9 cellular contexts compared by ENCODE assay signal in genomic region chr4:1767058-1767769, GRCh38. TPM values are rescaled to one million over a fixed set of nuclear protein-coding genes. Genes with fewer than 3 reads are reported as not detected.
DNase-seq lines count a peak whose midpoint lies in the region; ATAC-seq, FAIRE-seq and TF ChIP-seq lines count a peak whose summit lies in the region.
"Had no signal": no experiment of that assay in that cellular context is flagged by ENCODE, and none has a peak within 500 bp of the region (broad histone marks: within the 10 kb centered on the region; RNA-seq: fewer than 3 reads in every experiment).

No MANE protein-coding gene starts in this region.

- no peak for TF ChIP-seq POLR2A in K562 (conservative IDR thresholded peaks at IDR 0.05)

- no peak for TF ChIP-seq RAD21 in K562 (CRISPR knock-in tag; conservative IDR thresholded peaks at IDR 0.05 in 1 of 2, IDR thresholded peaks at IDR 0.05 in 1 of 2)

- peak; percentile 46 for DNase-seq in activated T-cell treated with anti-CD3 and anti-CD28 coated beads, Interleukin-2, amount 50 U/mL, for 24 hours
- DNase-seq in activated T-cell treated with anti-CD3 and anti-CD28 coated beads for 4 hours: no peak
- peak; percentile 56 to 84 (median 79) for DNase-seq in K562 (ENCODE audit: extremely low read depth in 1 of 4, low spot score in 3 of 4)
- DNase-seq in left lung: no peak
- peak; percentile 36 for DNase-seq in urothelium cell line (ENCODE audit: low spot score)
- DNase-seq in activated CD4-positive, alpha-beta T cell treated with anti-CD3 and anti-CD28 coated beads for 48 hours: no peak
- no peak for DNase-seq in cerebellum (ENCODE audit: low spot score)
- DNase-seq in ecto neural progenitor cell (ENCODE audit: low spot score): no peak

- H3K27me3 Mint-ChIP-seq in activated T-cell treated with anti-CD3 and anti-CD28 coated beads, Interleukin-2, amount 50 U/mL, for 24 hours: peaks cover 33% of the 10 kb centered on the region

- ATAC-seq in K562: peak; percentile 23
- peak; percentile 15 for ATAC-seq in left lung

- H3K4me3 ChIP-seq in K562 (peak overlapping the region; percentile 37), left lung (peak overlapping the region; percentile 22 to 26)

- peak overlapping the region in 1 of 2 experiments; percentile 64; a peak in 1 of 4 replicates for H3K9ac ChIP-seq in K562 (ENCODE audit: insufficient read depth in 1 of 2, low read depth in 2 of 2, low read length in 2 of 2)

- H3K27me3 ChIP-seq in K562 (ENCODE audit: control insufficient read depth in 2 of 2, insufficient read depth in 2 of 2, low read length in 2 of 2) (no peaks in the 10 kb centered on the region), left lung (peaks cover 7 to 98% of the 10 kb centered on the region in 2 donors)

- H3K27ac Mint-ChIP-seq in activated T-cell treated with anti-CD3 and anti-CD28 coated beads, Interleukin-2, amount 50 U/mL, for 24 hours: no peak overlapping the region

- H3K79me2 ChIP-seq in K562 (ENCODE audit: control insufficient read depth, insufficient read depth, low read length): no peaks in the 10 kb centered on the region

- CTCF ChIA-PET in K562 (lab: Yijun Ruan, JAX; ENCODE audit: low intra/inter-chr PET ratio): interaction anchor here (0.7 kb wide), 1 partner anchor 132 kb away, joined by 3 read pairs; no protein-coding TSS in a partner anchor

- 0 out of 2 replicates have a peak, but pooled peaks cover 3% of the 10 kb centered on the region for H4K20me1 ChIP-seq in K562 (replicated peaks; ENCODE audit: control insufficient read depth, insufficient read depth, low read length)

- WGBS in K562 (ENCODE audit: insufficient coverage, low coverage, missing lambda C conversion rate): 0% methylated on average over 6 of the region's 84 CpGs

- in situ Hi-C loops in K562 (cut with MboI): no loop called here

- H3K9me3 ChIP-seq in K562 (replicated peaks; ENCODE audit: control insufficient read depth, insufficient read depth, low read depth, low read length) (no peaks in the 10 kb centered on the region), left lung (no peaks in the 10 kb centered on the region)
- H3K9me3 ChIP-seq: neutrophil had no signal

- no peak for FAIRE-seq in K562 (lab: Jason Lieb, UNC)
- peak; percentile 67 for FAIRE-seq in urothelium cell line (lab: Jason Lieb, UNC)

- POLR2A ChIA-PET in K562 (lab: Yijun Ruan, JAX): interaction anchor here (0.6 to 1.2 kb wide), 3 partner anchors 9 to 617 kb away, joined by 3 to 5 read pairs (median 4); partner anchors contain the start of gene FGFR3

- H3K27ac ChIP-seq in K562 (ENCODE audit: extremely low read depth, low read depth, low read length): no peak overlapping the region
- H3K27ac ChIP-seq in left lung: peak overlapping the region in 1 of 2 donors; percentile 57
- H3K27ac ChIP-seq: neutrophil had no signal

- H3K4me1 ChIP-seq in K562 (replicated peaks in 1 of 2; ENCODE audit: control insufficient read depth in 2 of 2, insufficient read depth in 2 of 2, low read length in 2 of 2) (peaks cover 2 to 87% of the 10 kb centered on the region in 2 experiments; a peak in 3 of 5 replicates), left lung (peaks cover 11 to 38% of the 10 kb centered on the region in 2 donors)

- H3K9me3 Mint-ChIP-seq in activated T-cell treated with anti-CD3 and anti-CD28 coated beads, Interleukin-2, amount 50 U/mL, for 24 hours: no peaks in the 10 kb centered on the region

- H3K36me3 ChIP-seq in K562 (ENCODE audit: control insufficient read depth, insufficient read depth, low read length) (no peaks in the 10 kb centered on the region), left lung (no peaks in the 10 kb centered on the region)
- H3K36me3 ChIP-seq: neutrophil had no signal

- H2AFZ ChIP-seq in K562 (ENCODE audit: low read depth, low read length): no peak overlapping the region

- H3K4me2 ChIP-seq in K562 (ENCODE audit: insufficient read depth, low read length): peak overlapping the region; percentile 37; the same call in 1 of the 2 replicates

- no peak overlapping the region for H3K4me3 Mint-ChIP-seq in activated T-cell treated with anti-CD3 and anti-CD28 coated beads, Interleukin-2, amount 50 U/mL, for 24 hours

- no peaks in the 10 kb centered on the region for H3K36me3 Mint-ChIP-seq in activated T-cell treated with anti-CD3 and anti-CD28 coated beads, Interleukin-2, amount 50 U/mL, for 24 hours (ENCODE audit: low read depth)

- H3K4me1 Mint-ChIP-seq in activated T-cell treated with anti-CD3 and anti-CD28 coated beads, Interleukin-2, amount 50 U/mL, for 24 hours (ENCODE audit: low read depth): peaks cover 2% of the 10 kb centered on the region

- intact Hi-C loops in K562 (cut with micrococcal nuclease) (no loop called here), left lung (cut with DNase I) (no loop called here)

- BruUV-seq in K562 (replicated peaks; lab: Mats Ljungman, UMichigan): no TSS peak

- no peaks in the 10 kb centered on the region for H3K9me1 ChIP-seq in K562 (ENCODE audit: control insufficient read depth, insufficient read depth, low read length)

- TF ChIP-seq CTCF in K562 (IDR thresholded peaks at IDR 0.05 in 2 of 3, conservative IDR thresholded peaks at IDR 0.05 in 1 of 3; ENCODE audit: insufficient read depth in 2 of 3, low read depth in 1 of 3, low read length in 3 of 3) (no peak), left lung (IDR thresholded peaks at IDR 0.05) (no peak)

- TF ChIP-seq EP300 in K562 (IDR thresholded peaks at IDR 0.05; ENCODE audit: low read length): no peak

RNA-seq across cellular contexts. Expression of gene FGFR3, which starts 25.9 kb away (rescaled TPM):
- total RNA-seq in K562 (2011; cell fraction: chromatin; rRNA removed; ENCODE audit: low replicate concordance): 54.4 and 166 TPM in 2 replicates
- total RNA-seq in K562 (2011; cell fraction: nucleolus; rRNA removed): 200 and 208 TPM in 2 replicates
- total RNA-seq in K562 (2011; cell fraction: nucleoplasm; rRNA removed): 76.8 and 80.7 TPM in 2 replicates
- total RNA-seq in K562 (2014; rRNA removed): 39.9 and 43.8 TPM in 2 replicates
- total RNA-seq in K562 (2014; rRNA removed; fragmentation: Illumina TruSeq; extraction: Trizol): 6.3 and 6.5 TPM in 2 replicates
- 12.7 and 14.1 TPM in 2 replicates for total RNA-seq in K562 (2015; rRNA removed; fragmentation: Illumina TruSeq; extraction: Trizol)
- 47.8 and 60.4 TPM in 2 replicates for total RNA-seq in K562 (2021)
- polyA plus RNA-seq in K562 (2011; rRNA removed): 20.4 and 21.7 TPM in 2 replicates
- 18.7 and 54.2 TPM in 2 replicates for polyA plus RNA-seq in K562 (2011; cell fraction: cytosol; rRNA removed)
- polyA plus RNA-seq in K562 (2011; cell fraction: nucleus; rRNA removed): 176 and 334 TPM in 2 replicates
- polyA plus RNA-seq in K562 (2012): 15.0 and 22.4 TPM in 2 replicates
- polyA plus RNA-seq in K562 (2014; fragmentation: Illumina TruSeq; extraction: Trizol): 8.4 and 22.9 TPM in 2 replicates
- 1 to 10 TPM; 1.2 to 1.7 TPM for polyA plus RNA-seq in K562 (2014; fragmentation: Nextera tagmentation; extraction: Ambion mirVana)
- polyA plus RNA-seq in K562 (2014; rRNA removed): 48.9 and 51.5 TPM in 2 replicates
- 3.9 and 9.3 TPM in 2 replicates for polyA minus RNA-seq in K562 (2011; rRNA and poly(A)+ RNA removed)
- polyA minus RNA-seq in K562 (2011; cell fraction: cytosol; rRNA and poly(A)+ RNA removed): 30.2 and 37.6 TPM in 2 replicates
- 59.1 and 74.0 TPM in 2 replicates for polyA minus RNA-seq in K562 (2011; cell fraction: nucleus; rRNA and poly(A)+ RNA removed)
- total RNA-seq in left lung: 10 to 100 TPM; 10.8 to 13.5 TPM
- total RNA-seq in cerebellum: 6.5 TPM

RNA-seq across cellular contexts. Expression of gene TACC3, which starts 45.9 kb away (rescaled TPM):
- total RNA-seq in K562 (2011; cell fraction: chromatin; rRNA removed; ENCODE audit: low replicate concordance): 114 and 225 TPM in 2 replicates
- 114 and 126 TPM in 2 replicates for total RNA-seq in K562 (2011; cell fraction: nucleolus; rRNA removed)
- total RNA-seq in K562 (2011; cell fraction: nucleoplasm; rRNA removed): 94.5 and 103 TPM in 2 replicates
- total RNA-seq in K562 (2014; rRNA removed) (66.3 and 80.2 TPM in 2 replicates), K562 (2014; rRNA removed; fragmentation: Illumina TruSeq; extraction: Trizol) (47.1 and 49.7 TPM in 2 replicates), K562 (2015; rRNA removed; fragmentation: Illumina TruSeq; extraction: Trizol) (52.1 and 55.6 TPM in 2 replicates), K562 (2021) (112 and 122 TPM in 2 replicates), left lung (10 to 100 TPM; 20.3 to 28.1 TPM), cerebellum (8.7 TPM)
- polyA plus RNA-seq in K562 (2011; rRNA removed) (50.3 and 50.8 TPM in 2 replicates), K562 (2014; fragmentation: Illumina TruSeq; extraction: Trizol) (95.2 and 122 TPM in 2 replicates), K562 (2014; fragmentation: Nextera tagmentation; extraction: Ambion mirVana) (1 to 10 TPM; 1.9 to 2.8 TPM), K562 (2014; rRNA removed) (90.1 and 102 TPM in 2 replicates)
- polyA plus RNA-seq in K562 (2011; cell fraction: cytosol; rRNA removed): 45.2 and 61.0 TPM in 2 replicates
- polyA plus RNA-seq in K562 (2011; cell fraction: nucleus; rRNA removed): 150 and 212 TPM in 2 replicates
- 93.9 and 100.0 TPM in 2 replicates for polyA plus RNA-seq in K562 (2012)
- 16.5 and 18.3 TPM in 2 replicates for polyA minus RNA-seq in K562 (2011; rRNA and poly(A)+ RNA removed)
- 37.4 and 55.6 TPM in 2 replicates for polyA minus RNA-seq in K562 (2011; cell fraction: cytosol; rRNA and poly(A)+ RNA removed)
- 40.5 and 49.1 TPM in 2 replicates for polyA minus RNA-seq in K562 (2011; cell fraction: nucleus; rRNA and poly(A)+ RNA removed)

RNA-seq across cellular contexts. Expression of gene TMEM129, which starts 46.1 kb away (rescaled TPM):
- total RNA-seq in K562 (2011; cell fraction: chromatin; rRNA removed; ENCODE audit: low replicate concordance): 25.4 and 79.9 TPM in 2 replicates
- 85.2 and 91.1 TPM in 2 replicates for total RNA-seq in K562 (2011; cell fraction: nucleolus; rRNA removed)
- 51.7 and 55.1 TPM in 2 replicates for total RNA-seq in K562 (2011; cell fraction: nucleoplasm; rRNA removed)
- total RNA-seq in K562 (2014; rRNA removed) (34.3 and 44.0 TPM in 2 replicates), K562 (2014; rRNA removed; fragmentation: Illumina TruSeq; extraction: Trizol) (5.8 and 7.8 TPM in 2 replicates), K562 (2015; rRNA removed; fragmentation: Illumina TruSeq; extraction: Trizol) (18.4 and 20.4 TPM in 2 replicates), K562 (2021) (40.0 and 40.3 TPM in 2 replicates), left lung (10 to 100 TPM; 36.8 to 41.1 TPM), cerebellum (13.5 TPM)
- polyA plus RNA-seq in K562 (2011; rRNA removed) (17.9 and 28.9 TPM in 2 replicates), K562 (2014; fragmentation: Illumina TruSeq; extraction: Trizol) (18.8 and 24.3 TPM in 2 replicates), K562 (2014; fragmentation: Nextera tagmentation; extraction: Ambion mirVana) (under 1 TPM; 0.34 to 0.53 TPM), K562 (2014; rRNA removed) (42.9 and 47.2 TPM in 2 replicates)
- polyA plus RNA-seq in K562 (2011; cell fraction: cytosol; rRNA removed): 37.3 and 93.7 TPM in 2 replicates
- 100 and 135 TPM in 2 replicates for polyA plus RNA-seq in K562 (2011; cell fraction: nucleus; rRNA removed)
- 23.2 and 37.4 TPM in 2 replicates for polyA plus RNA-seq in K562 (2012)
- 5.4 and 10.2 TPM in 2 replicates for polyA minus RNA-seq in K562 (2011; rRNA and poly(A)+ RNA removed)
- polyA minus RNA-seq in K562 (2011; cell fraction: cytosol; rRNA and poly(A)+ RNA removed): 23.7 and 31.6 TPM in 2 replicates
- 19.1 and 20.1 TPM in 2 replicates for polyA minus RNA-seq in K562 (2011; cell fraction: nucleus; rRNA and poly(A)+ RNA removed)

RNA-seq across cellular contexts. Expression of gene SLBP, which starts 55.1 kb away (rescaled TPM):
- 30.7 and 52.5 TPM in 2 replicates for total RNA-seq in K562 (2011; cell fraction: chromatin; rRNA removed; ENCODE audit: low replicate concordance)
- total RNA-seq in K562 (2011; cell fraction: nucleolus; rRNA removed): 27.1 and 28.9 TPM in 2 replicates
- total RNA-seq in K562 (2011; cell fraction: nucleoplasm; rRNA removed): 42.8 and 65.1 TPM in 2 replicates
- 185 and 221 TPM in 2 replicates for total RNA-seq in K562 (2014; rRNA removed)
- total RNA-seq in K562 (2014; rRNA removed; fragmentation: Illumina TruSeq; extraction: Trizol): 161 and 175 TPM in 2 replicates
- total RNA-seq in K562 (2015; rRNA removed; fragmentation: Illumina TruSeq; extraction: Trizol): 148 and 164 TPM in 2 replicates
- 123 and 128 TPM in 2 replicates for total RNA-seq in K562 (2021)
- 121 and 191 TPM in 2 replicates for polyA plus RNA-seq in K562 (2011; rRNA removed)
- 86.2 and 92.0 TPM in 2 replicates for polyA plus RNA-seq in K562 (2011; cell fraction: cytosol; rRNA removed)
- 39.9 and 51.3 TPM in 2 replicates for polyA plus RNA-seq in K562 (2011; cell fraction: nucleus; rRNA removed)
- 91.7 and 104 TPM in 2 replicates for polyA plus RNA-seq in K562 (2012)
- polyA plus RNA-seq in K562 (2014; fragmentation: Illumina TruSeq; extraction: Trizol): 171 and 214 TPM in 2 replicates
- polyA plus RNA-seq in K562 (2014; fragmentation: Nextera tagmentation; extraction: Ambion mirVana): 10 to 100 TPM; 49.4 to 81.8 TPM
- polyA plus RNA-seq in K562 (2014; rRNA removed): 157 and 162 TPM in 2 replicates
- 103 and 121 TPM in 2 replicates for polyA minus RNA-seq in K562 (2011; rRNA and poly(A)+ RNA removed)
- 51.2 and 63.8 TPM in 2 replicates for polyA minus RNA-seq in K562 (2011; cell fraction: cytosol; rRNA and poly(A)+ RNA removed)
- polyA minus RNA-seq in K562 (2011; cell fraction: nucleus; rRNA and poly(A)+ RNA removed): 14.9 and 23.8 TPM in 2 replicates
- 10 to 100 TPM; 39.1 to 42.8 TPM for total RNA-seq in left lung
- total RNA-seq in cerebellum: 25.5 TPM

Comparison
In these comparisons a context has a peak if more than half of its experiments do, and no peak if none do; other contexts are left out.
1. DNase-seq: peak in activated T-cell treated with anti-CD3 and anti-CD28 coated beads, Interleukin-2, amount 50 U/mL, for 24 hours (single experiment), K562 (4 of 4) and urothelium cell line (single experiment); none in activated T-cell treated with anti-CD3 and anti-CD28 coated beads for 4 hours (single experiment), left lung (0 of 2), activated CD4-positive, alpha-beta T cell treated with anti-CD3 and anti-CD28 coated beads for 48 hours (single experiment), cerebellum (single experiment) and ecto neural progenitor cell (single experiment).